ENCODE assay signal across 16 cellular contexts in genomic region chr15:80424381-80424780, GRCh38. TPM values are rescaled to one million over a fixed set of nuclear protein-coding genes. Genes with fewer than 3 reads are reported as not detected.
"Had no signal": no experiment of that assay in that cellular context is flagged by ENCODE, and none has a peak within 500 bp of the region (broad histone marks: within the 10 kb centered on the region; RNA-seq: fewer than 3 reads in every experiment).

No MANE protein-coding gene starts in this region.

- DNase-seq: activated CD4-positive, alpha-beta memory T cell treated with anti-CD3 and anti-CD28 coated beads for 36 hours; activated gamma-delta T cell treated with Interleukin-2 at 50 U/mL for 16 hours; activated naive CD8-positive, alpha-beta T cell treated with anti-CD3 and anti-CD28 coated beads for 36 hours; activated T-cell treated with anti-CD3 and anti-CD28 coated beads, Interleukin-2, amount 50 U/mL, for 72 hours; aorta; colonic mucosa; effector CD4-positive, alpha-beta T cell; kidney; ovary; stimulated activated CD4-positive, alpha-beta T cell treated with anti-CD3 and anti-CD28 coated beads, Interleukin-4, amount 100 ng/mL, for 4 hours; stomach; T-helper 9 cell had no signal

- H3K4me3 ChIP-seq: colonic mucosa, gastroesophageal sphincter, neural progenitor cell, ovary, stomach had no signal

- H3K9me3 ChIP-seq: colonic mucosa, gastroesophageal sphincter, ovary, stomach had no signal

- H3K27ac Mint-ChIP-seq: activated CD4-positive, alpha-beta memory T cell treated with anti-CD3 and anti-CD28 coated beads for 36 hours; activated naive CD8-positive, alpha-beta T cell treated with anti-CD3 and anti-CD28 coated beads for 36 hours; activated T-cell treated with anti-CD3 and anti-CD28 coated beads, Interleukin-2, amount 50 U/mL, for 72 hours; mesothelial cell of epicardium; neural progenitor cell had no signal

- H3K9me3 Mint-ChIP-seq: activated CD4-positive, alpha-beta memory T cell treated with anti-CD3 and anti-CD28 coated beads for 36 hours; activated naive CD8-positive, alpha-beta T cell treated with anti-CD3 and anti-CD28 coated beads for 36 hours; activated T-cell treated with anti-CD3 and anti-CD28 coated beads, Interleukin-2, amount 50 U/mL, for 72 hours had no signal

- H3K4me1 Mint-ChIP-seq: activated naive CD8-positive, alpha-beta T cell treated with anti-CD3 and anti-CD28 coated beads for 36 hours; mesothelial cell of epicardium; neural progenitor cell had no signal

- H3K4me3 Mint-ChIP-seq: activated CD4-positive, alpha-beta memory T cell treated with anti-CD3 and anti-CD28 coated beads for 36 hours; activated naive CD8-positive, alpha-beta T cell treated with anti-CD3 and anti-CD28 coated beads for 36 hours; activated T-cell treated with anti-CD3 and anti-CD28 coated beads, Interleukin-2, amount 50 U/mL, for 72 hours; mesothelial cell of epicardium; neural progenitor cell had no signal

- H3K36me3 ChIP-seq: colonic mucosa, gastroesophageal sphincter, neural progenitor cell, ovary, stomach had no signal

- H3K27ac ChIP-seq: colonic mucosa, gastroesophageal sphincter, neural progenitor cell, ovary, stomach, VCaP had no signal

- H3K36me3 Mint-ChIP-seq: activated CD4-positive, alpha-beta memory T cell treated with anti-CD3 and anti-CD28 coated beads for 36 hours; activated naive CD8-positive, alpha-beta T cell treated with anti-CD3 and anti-CD28 coated beads for 36 hours; mesothelial cell of epicardium had no signal

- ATAC-seq: activated T-cell treated with anti-CD3 and anti-CD28 coated beads, Interleukin-2, amount 50 U/mL, for 72 hours; gastroesophageal sphincter had no signal

- H3K4me1 ChIP-seq: colonic mucosa had no signal

- H3K27me3 ChIP-seq: colonic mucosa, gastroesophageal sphincter, neural progenitor cell, ovary, stomach had no signal

RNA-seq across cellular contexts. Expression of gene ARNT2, which starts 20.2 kb away (rescaled TPM):
- total RNA-seq: activated naive CD8-positive, alpha-beta T cell treated with anti-CD3 and anti-CD28 coated beads for 36 hours had no signal
